In genomic region chr13:52361225-52361624, GRCh38 we compare ENCODE assay signal across 25 cellular contexts. TPM values are rescaled to one million over a fixed set of nuclear protein-coding genes. Genes with fewer than 3 reads are reported as not detected.
DNase-seq lines count a peak whose midpoint lies in the region; ATAC-seq lines count a peak whose summit lies in the region.
"Had no signal": no experiment of that assay in that cellular context is flagged by ENCODE, and none has a peak within 500 bp of the region (broad histone marks: within the 10 kb centered on the region; RNA-seq: fewer than 3 reads in every experiment).

No MANE protein-coding gene starts in this region.

- no peak overlapping the region for H3K4me3 Mint-ChIP-seq in activated naive CD8-positive, alpha-beta T cell treated with anti-CD3 and anti-CD28 coated beads, Interleukin-2, amount 50 U/mL, for 24 hours
- H3K4me3 Mint-ChIP-seq: CD4-positive, alpha-beta memory T cell; T-helper 1 cell treated with Interleukin-12 subunit alpha and Interleukin-12 subunit beta and Interleukin-4 antibody, amounts not matched to agents 30 μg/mL and 1 μg/mL, for 36 hours had no signal

- H3K4me1 Mint-ChIP-seq in activated naive CD8-positive, alpha-beta T cell treated with anti-CD3 and anti-CD28 coated beads, Interleukin-2, amount 50 U/mL, for 24 hours: no peaks in the 10 kb centered on the region
- H3K4me1 Mint-ChIP-seq: CD4-positive, alpha-beta memory T cell had no signal

- no peak for ATAC-seq in activated naive CD8-positive, alpha-beta T cell treated with anti-CD3 and anti-CD28 coated beads, Interleukin-2, amount 50 U/mL, for 24 hours
- ATAC-seq: GM12878, HCT116 had no signal

- no peak overlapping the region for H3K27ac Mint-ChIP-seq in activated naive CD8-positive, alpha-beta T cell treated with anti-CD3 and anti-CD28 coated beads, Interleukin-2, amount 50 U/mL, for 24 hours
- H3K27ac Mint-ChIP-seq: CD4-positive, alpha-beta memory T cell; T-helper 1 cell treated with Interleukin-12 subunit alpha and Interleukin-12 subunit beta and Interleukin-4 antibody, amounts not matched to agents 30 μg/mL and 1 μg/mL, for 36 hours had no signal

- H3K9me3 Mint-ChIP-seq in activated naive CD8-positive, alpha-beta T cell treated with anti-CD3 and anti-CD28 coated beads, Interleukin-2, amount 50 U/mL, for 24 hours: no peaks in the 10 kb centered on the region
- H3K9me3 Mint-ChIP-seq: T-helper 1 cell treated with Interleukin-12 subunit alpha and Interleukin-12 subunit beta and Interleukin-4 antibody, amounts not matched to agents 30 μg/mL and 1 μg/mL, for 36 hours had no signal

- peak; percentile 60 for DNase-seq in NCI-H226
- DNase-seq in amniotic epithelial cell (ENCODE audit: low read depth): peak; percentile 34
- no peak for DNase-seq in epithelial cell of prostate (ENCODE audit: low read depth, low spot score)
- DNase-seq in renal cortical epithelial cell (ENCODE audit: low read depth): peak; percentile 33
- DNase-seq in activated naive CD8-positive, alpha-beta T cell treated with anti-CD3 and anti-CD28 coated beads, Interleukin-2, amount 50 U/mL, for 24 hours: no peak
- no peak for DNase-seq in NCI-H2107 (lab: John Stamatoyannopoulos, UW)
- DNase-seq in GM03348 (ENCODE audit: low spot score): no peak
- DNase-seq: C1 segment of cervical spinal cord; CD4-positive, alpha-beta memory T cell; COR-L47; DMS53; IMR-90; KG1; NCI-H1092; NCI-H1436 treated with DMSO at 0.1 percent for 48 hours; NCI-H187 treated with DMSO at 0.1 percent for 48 hours; NCI-H446; NCI-H524 treated with DMSO at 0.1 percent for 48 hours; NCI-H774; RPMI8226; SIG-M5 had no signal

- peaks cover 9% of the 10 kb centered on the region for H3K27me3 Mint-ChIP-seq in activated naive CD8-positive, alpha-beta T cell treated with anti-CD3 and anti-CD28 coated beads, Interleukin-2, amount 50 U/mL, for 24 hours

- H3K27ac ChIP-seq in epithelial cell of prostate: peak overlapping the region; percentile 69
- H3K27ac ChIP-seq: SK-N-MC had no signal

- no peaks in the 10 kb centered on the region for H3K36me3 Mint-ChIP-seq in activated naive CD8-positive, alpha-beta T cell treated with anti-CD3 and anti-CD28 coated beads, Interleukin-2, amount 50 U/mL, for 24 hours (ENCODE audit: low read depth)
- H3K36me3 Mint-ChIP-seq: CD4-positive, alpha-beta memory T cell had no signal

RNA-seq across cellular contexts. Expression of gene THSD1, which starts 44.7 kb away (rescaled TPM):
- 12.0 and 18.9 TPM in 2 replicates for total RNA-seq in renal cortical epithelial cell

Comparison
In these comparisons a context has a peak if more than half of its experiments do, and no peak if none do; other contexts are left out.
1. DNase-seq: peak in NCI-H226 (single experiment), amniotic epithelial cell (single experiment) and renal cortical epithelial cell (single experiment); none in epithelial cell of prostate (single experiment), activated naive CD8-positive, alpha-beta T cell treated with anti-CD3 and anti-CD28 coated beads, Interleukin-2, amount 50 U/mL, for 24 hours (single experiment), NCI-H2107 (single experiment) and GM03348 (single experiment).